30 cellular contexts compared by ENCODE assay signal in genomic region chr15:91279481-91279880, GRCh38.
"Had no signal": no experiment of that assay in that cellular context is flagged by ENCODE, and none has a peak within 500 bp of the region (broad histone marks: within the 10 kb centered on the region; RNA-seq: fewer than 3 reads in every experiment).

No MANE protein-coding gene starts in this region.

- H3K36me3 ChIP-seq: neural progenitor cell, ovary, right lobe of liver, sigmoid colon, suprapubic skin, tibial artery, transverse colon, upper lobe of right lung, uterus had no signal

- H3K4me1 ChIP-seq: neural progenitor cell, parathyroid adenoma, psoas muscle, suprapubic skin, testis, tibial artery, transverse colon, upper lobe of right lung, uterus had no signal

- H2AFZ ChIP-seq: neural progenitor cell, parathyroid adenoma had no signal

- H3K79me2 ChIP-seq: parathyroid adenoma had no signal

- H3K9me3 ChIP-seq: ovary, psoas muscle, sigmoid colon, suprapubic skin, testis, tibial artery, upper lobe of right lung, uterus had no signal

- H3K4me3 Mint-ChIP-seq: naive thymus-derived CD4-positive, alpha-beta T cell; natural killer cell; nephron; neural progenitor cell; stimulated activated effector memory CD8-positive, alpha-beta T cell treated with anti-CD3 and anti-CD28 coated beads, Interleukin-12 subunit alpha, Interleukin-12 subunit beta, amount 100 ng/mL, for 72 hours; stimulated activated naive B cell treated with anti-CD40 and anti-IgM and Interleukin-4, amounts not matched to agents 10 μg/mL and 1 μg/mL and 100 μg/mL, for 72 hours; stimulated activated naive CD8-positive, alpha-beta T cell treated with anti-CD3 and anti-CD28 coated beads, Interleukin-15, Interleukin-2, amounts not matched to agents 100 ng/mL and 50 ng/mL, for 24 hours; type B pancreatic cell had no signal

- H3K36me3 Mint-ChIP-seq: naive thymus-derived CD4-positive, alpha-beta T cell; natural killer cell; neural progenitor cell; stimulated activated effector memory CD8-positive, alpha-beta T cell treated with anti-CD3 and anti-CD28 coated beads, Interleukin-12 subunit alpha, Interleukin-12 subunit beta, amount 100 ng/mL, for 72 hours; type B pancreatic cell had no signal

- H3K27ac ChIP-seq: neural progenitor cell, ovary, parathyroid adenoma, psoas muscle, right lobe of liver, sigmoid colon, skin epidermis, suprapubic skin, testis, tibial artery, transverse colon, upper lobe of right lung, uterus had no signal

- H3K27ac Mint-ChIP-seq: naive thymus-derived CD4-positive, alpha-beta T cell; natural killer cell; nephron; neural progenitor cell; progenitor cell of endocrine pancreas; stimulated activated effector memory CD8-positive, alpha-beta T cell treated with anti-CD3 and anti-CD28 coated beads, Interleukin-12 subunit alpha, Interleukin-12 subunit beta, amount 100 ng/mL, for 72 hours; stimulated activated naive B cell treated with anti-CD40 and anti-IgM and Interleukin-4, amounts not matched to agents 10 μg/mL and 1 μg/mL and 100 μg/mL, for 72 hours; stimulated activated naive CD8-positive, alpha-beta T cell treated with anti-CD3 and anti-CD28 coated beads, Interleukin-15, Interleukin-2, amounts not matched to agents 100 ng/mL and 50 ng/mL, for 24 hours; type B pancreatic cell had no signal

- H3K4me3 ChIP-seq: neural progenitor cell, ovary, psoas muscle, right lobe of liver, sigmoid colon, skin epidermis, suprapubic skin, testis, tibial artery, transverse colon, upper lobe of right lung, uterus had no signal

- H3K9me3 Mint-ChIP-seq: type B pancreatic cell had no signal

- H3K4me2 ChIP-seq: neural progenitor cell had no signal

- ATAC-seq: naive thymus-derived CD4-positive, alpha-beta T cell; natural killer cell; psoas muscle; right cardiac atrium; right lobe of liver; stimulated activated effector memory CD8-positive, alpha-beta T cell treated with anti-CD3 and anti-CD28 coated beads, Interleukin-12 subunit alpha, Interleukin-12 subunit beta, amount 100 ng/mL, for 72 hours; stimulated activated naive B cell treated with anti-CD40 and anti-IgM and Interleukin-4, amounts not matched to agents 10 μg/mL and 1 μg/mL and 100 μg/mL, for 72 hours; upper lobe of right lung had no signal

- H3K9ac ChIP-seq: neural progenitor cell, parathyroid adenoma had no signal

- H3K4me1 Mint-ChIP-seq: naive thymus-derived CD4-positive, alpha-beta T cell; natural killer cell; stimulated activated effector memory CD8-positive, alpha-beta T cell treated with anti-CD3 and anti-CD28 coated beads, Interleukin-12 subunit alpha, Interleukin-12 subunit beta, amount 100 ng/mL, for 72 hours; stimulated activated naive B cell treated with anti-CD40 and anti-IgM and Interleukin-4, amounts not matched to agents 10 μg/mL and 1 μg/mL and 100 μg/mL, for 72 hours had no signal

- DNase-seq: naive thymus-derived CD4-positive, alpha-beta T cell; natural killer cell; occipital lobe; ovary; posterior cingulate gyrus; psoas muscle; right cardiac atrium; right lobe of liver; sigmoid colon; stimulated activated CD4-positive, alpha-beta T cell treated with anti-CD3 and anti-CD28 coated beads, Interleukin-15, amount 100 ng/mL, for 24 hours; stimulated activated CD4-positive, alpha-beta T cell treated with anti-CD3 and anti-CD28 coated beads, Interleukin-2, amount 100 ng/mL, for 24 hours; stimulated activated CD4-positive, alpha-beta T cell treated with anti-CD3 and anti-CD28 coated beads, Interleukin-2, amount 100 ng/mL, for 48 hours; stimulated activated CD4-positive, alpha-beta T cell treated with anti-CD3 and anti-CD28 coated beads, Interleukin-4, amount 100 ng/mL, for 24 hours; stimulated activated naive B cell treated with anti-CD40 and anti-IgM and Interleukin-4, amounts not matched to agents 10 μg/mL and 1 μg/mL and 100 μg/mL, for 72 hours; stimulated activated naive CD4-positive, alpha-beta T cell treated with Interleukin-2 at 50 U/mL for 16 hours; substantia nigra; testis; tibial artery; transverse colon; upper lobe of right lung; uterus had no signal

- H3K27me3 ChIP-seq: neural progenitor cell, ovary, right lobe of liver, suprapubic skin, testis, upper lobe of right lung, uterus had no signal
